2 cellular contexts compared by ENCODE assay signal in the genomic region with DNA sequence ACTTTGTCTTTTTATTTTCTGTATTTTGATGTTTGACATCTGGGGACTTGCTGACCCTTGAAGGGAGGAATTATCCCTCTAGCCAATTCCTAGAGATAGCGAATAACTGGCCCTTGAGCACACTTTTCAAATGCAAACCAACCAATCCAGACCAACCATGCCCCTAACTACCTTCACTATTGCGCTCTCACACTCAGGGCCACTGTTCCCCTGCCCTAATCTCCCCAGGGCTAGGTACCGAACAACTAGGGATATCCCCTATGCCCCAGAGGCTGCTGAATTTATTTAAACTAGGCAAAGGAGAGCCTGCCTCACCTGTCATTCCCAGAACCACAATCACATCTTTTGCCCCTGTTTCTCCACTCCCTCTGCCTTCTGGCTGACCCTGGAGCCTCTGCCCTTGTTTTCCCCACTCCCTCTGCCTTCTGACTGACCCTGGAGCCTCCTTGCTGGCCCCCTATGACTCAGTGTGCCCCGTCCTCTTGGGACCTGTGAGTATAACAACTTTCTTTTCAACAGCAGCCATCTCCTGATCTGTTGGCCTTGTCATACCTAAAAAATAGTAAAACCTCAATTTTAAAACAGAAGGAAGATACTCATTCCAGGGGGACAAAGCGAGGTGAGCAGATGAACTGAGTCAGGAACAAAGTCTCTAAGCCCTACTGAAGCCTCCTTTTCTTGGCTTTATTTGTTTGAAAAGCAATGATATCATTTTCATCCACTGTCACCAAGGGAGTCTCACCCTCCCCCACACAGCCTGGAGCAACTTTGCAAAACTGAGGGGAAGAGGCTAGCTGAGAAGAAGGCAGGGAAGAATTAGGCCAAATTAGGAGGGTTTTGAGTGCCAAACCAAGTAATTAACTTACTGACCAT.
TF ChIP-seq lines count a peak whose summit lies in the region.

No MANE protein-coding gene starts in this region.

TF ChIP-seq in SK-N-SH, 30 proteins besides CTCF, POLR2A, EP300 and RAD21:
- TF ChIP-seq MXI1 (IDR thresholded peaks at IDR 0.05; ENCODE audit: low read depth, low read length) = no peak
- TF ChIP-seq TCF12 (IDR thresholded peaks at IDR 0.05) = no peak
- no peak for TF ChIP-seq MAX (IDR thresholded peaks at IDR 0.05; ENCODE audit: low read depth)
- no peak for TF ChIP-seq IRF3 (IDR thresholded peaks at IDR 0.05; ENCODE audit: low read depth, low read length)
- TF ChIP-seq SMC3 (IDR thresholded peaks at IDR 0.05; ENCODE audit: low read depth, low read length) = no peak
- no peak for TF ChIP-seq ELF1 (IDR thresholded peaks at IDR 0.05)
- no peak for TF ChIP-seq RXRA (IDR thresholded peaks at IDR 0.05; ENCODE audit: borderline replicate concordance, low read depth)
- TF ChIP-seq YY1 (IDR thresholded peaks at IDR 0.05; ENCODE audit: low read depth) = no peak
- TF ChIP-seq FOXM1 (IDR thresholded peaks at IDR 0.05; ENCODE audit: low read depth) = no peak
- TF ChIP-seq GATA2 (CRISPR knock-in tag; IDR thresholded peaks at IDR 0.05) = no peak
- TF ChIP-seq REST (IDR thresholded peaks at IDR 0.05; ENCODE audit: low read depth, low read length) = no peak
- no peak for TF ChIP-seq RFX5 (IDR thresholded peaks at IDR 0.05; ENCODE audit: low read length)
- no peak for TF ChIP-seq FOXJ3 (CRISPR knock-in tag; IDR thresholded peaks at IDR 0.05)
- TF ChIP-seq FOSL2 (IDR thresholded peaks at IDR 0.05; ENCODE audit: borderline replicate concordance, low read depth) = no peak
- no peak for TF ChIP-seq MEF2A (IDR thresholded peaks at IDR 0.05; ENCODE audit: borderline replicate concordance, low read depth)
- TF ChIP-seq, protein P1, sequence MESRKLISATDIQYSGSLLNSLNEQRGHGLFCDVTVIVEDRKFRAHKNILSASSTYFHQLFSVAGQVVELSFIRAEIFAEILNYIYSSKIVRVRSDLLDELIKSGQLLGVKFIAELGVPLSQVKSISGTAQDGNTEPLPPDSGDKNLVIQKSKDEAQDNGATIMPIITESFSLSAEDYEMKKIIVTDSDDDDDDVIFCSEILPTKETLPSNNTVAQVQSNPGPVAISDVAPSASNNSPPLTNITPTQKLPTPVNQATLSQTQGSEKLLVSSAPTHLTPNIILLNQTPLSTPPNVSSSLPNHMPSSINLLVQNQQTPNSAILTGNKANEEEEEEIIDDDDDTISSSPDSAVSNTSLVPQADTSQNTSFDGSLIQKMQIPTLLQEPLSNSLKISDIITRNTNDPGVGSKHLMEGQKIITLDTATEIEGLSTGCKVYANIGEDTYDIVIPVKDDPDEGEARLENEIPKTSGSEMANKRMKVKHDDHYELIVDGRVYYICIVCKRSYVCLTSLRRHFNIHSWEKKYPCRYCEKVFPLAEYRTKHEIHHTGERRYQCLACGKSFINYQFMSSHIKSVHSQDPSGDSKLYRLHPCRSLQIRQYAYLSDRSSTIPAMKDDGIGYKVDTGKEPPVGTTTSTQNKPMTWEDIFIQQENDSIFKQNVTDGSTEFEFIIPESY (IDR thresholded peaks at IDR 0.05; ENCODE audit: borderline replicate concordance, low read depth) = no peak
- no peak for TF ChIP-seq PBX3 (IDR thresholded peaks at IDR 0.05)
- TF ChIP-seq NRF1 (IDR thresholded peaks at IDR 0.05; ENCODE audit: low read depth, low read length) = no peak

TF ChIP-seq in SK-N-SH treated with all-trans-retinoic acid at 6 μM for 48 hours, 23 proteins besides CTCF, POLR2A, EP300 and RAD21:
- TF ChIP-seq TSHZ2 (CRISPR knock-in tag; IDR thresholded peaks at IDR 0.05) (no peak), TOX (CRISPR knock-in tag; IDR thresholded peaks at IDR 0.05; ENCODE audit: borderline replicate concordance) (no peak), ZC3H10 (CRISPR knock-in tag; IDR thresholded peaks at IDR 0.05) (no peak), PPARA (CRISPR knock-in tag; IDR thresholded peaks at IDR 0.05; ENCODE audit: borderline replicate concordance) (no peak), ESRRG (CRISPR knock-in tag; IDR thresholded peaks at IDR 0.05) (no peak)
- TF ChIP-seq, protein P2, sequence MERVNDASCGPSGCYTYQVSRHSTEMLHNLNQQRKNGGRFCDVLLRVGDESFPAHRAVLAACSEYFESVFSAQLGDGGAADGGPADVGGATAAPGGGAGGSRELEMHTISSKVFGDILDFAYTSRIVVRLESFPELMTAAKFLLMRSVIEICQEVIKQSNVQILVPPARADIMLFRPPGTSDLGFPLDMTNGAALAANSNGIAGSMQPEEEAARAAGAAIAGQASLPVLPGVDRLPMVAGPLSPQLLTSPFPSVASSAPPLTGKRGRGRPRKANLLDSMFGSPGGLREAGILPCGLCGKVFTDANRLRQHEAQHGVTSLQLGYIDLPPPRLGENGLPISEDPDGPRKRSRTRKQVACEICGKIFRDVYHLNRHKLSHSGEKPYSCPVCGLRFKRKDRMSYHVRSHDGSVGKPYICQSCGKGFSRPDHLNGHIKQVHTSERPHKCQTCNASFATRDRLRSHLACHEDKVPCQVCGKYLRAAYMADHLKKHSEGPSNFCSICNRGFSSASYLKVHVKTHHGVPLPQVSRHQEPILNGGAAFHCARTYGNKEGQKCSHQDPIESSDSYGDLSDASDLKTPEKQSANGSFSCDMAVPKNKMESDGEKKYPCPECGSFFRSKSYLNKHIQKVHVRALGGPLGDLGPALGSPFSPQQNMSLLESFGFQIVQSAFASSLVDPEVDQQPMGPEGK (CRISPR knock-in tag; IDR thresholded peaks at IDR 0.05; ENCODE audit: borderline replicate concordance) = no peak
- TF ChIP-seq, protein P3, sequence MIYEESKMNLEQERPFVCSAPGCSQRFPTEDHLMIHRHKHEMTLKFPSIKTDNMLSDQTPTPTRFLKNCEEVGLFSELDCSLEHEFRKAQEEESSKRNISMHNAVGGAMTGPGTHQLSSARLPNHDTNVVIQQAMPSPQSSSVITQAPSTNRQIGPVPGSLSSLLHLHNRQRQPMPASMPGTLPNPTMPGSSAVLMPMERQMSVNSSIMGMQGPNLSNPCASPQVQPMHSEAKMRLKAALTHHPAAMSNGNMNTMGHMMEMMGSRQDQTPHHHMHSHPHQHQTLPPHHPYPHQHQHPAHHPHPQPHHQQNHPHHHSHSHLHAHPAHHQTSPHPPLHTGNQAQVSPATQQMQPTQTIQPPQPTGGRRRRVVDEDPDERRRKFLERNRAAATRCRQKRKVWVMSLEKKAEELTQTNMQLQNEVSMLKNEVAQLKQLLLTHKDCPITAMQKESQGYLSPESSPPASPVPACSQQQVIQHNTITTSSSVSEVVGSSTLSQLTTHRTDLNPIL (CRISPR knock-in tag; IDR thresholded peaks at IDR 0.05; ENCODE audit: low read depth) = no peak
